Comparison of ENCODE assay signal across 12 cellular contexts in genomic region chr10:61994404-61995031, GRCh38.
DNase-seq lines count a peak whose midpoint lies in the region; ATAC-seq, FAIRE-seq and TF ChIP-seq lines count a peak whose summit lies in the region.
"Had no signal": no experiment of that assay in that cellular context is flagged by ENCODE, and none has a peak within 500 bp of the region (broad histone marks: within the 10 kb centered on the region; RNA-seq: fewer than 3 reads in every experiment).

No MANE protein-coding gene starts in this region.

- peaks cover 4% of the 10 kb centered on the region for H3K9me3 Mint-ChIP-seq in activated naive CD4-positive, alpha-beta T cell treated with anti-CD3 and anti-CD28 coated beads, Interleukin-2, amount 50 U/mL, for 24 hours
- no peaks in the 10 kb centered on the region for H3K9me3 Mint-ChIP-seq in astrocyte (ENCODE audit: unreplicated experiment)

- no peaks in the 10 kb centered on the region for H3K27me3 Mint-ChIP-seq in activated naive CD4-positive, alpha-beta T cell treated with anti-CD3 and anti-CD28 coated beads, Interleukin-2, amount 50 U/mL, for 24 hours
- H3K27me3 Mint-ChIP-seq in astrocyte (ENCODE audit: low read depth, unreplicated experiment), result no peaks in the 10 kb centered on the region

- no peak for ATAC-seq in upper lobe of right lung
- ATAC-seq in GM19463 (IDR thresholded peaks at IDR 0.05; ENCODE audit: unreplicated experiment), result no peak
- no peak for ATAC-seq in HG03135 (IDR thresholded peaks at IDR 0.05; ENCODE audit: unreplicated experiment)

- H3K79me2 ChIP-seq in astrocyte (ENCODE audit: insufficient read depth, low read length), result peaks cover 23% of the 10 kb centered on the region

- peak overlapping the region; percentile 100 for H3K27ac Mint-ChIP-seq in activated naive CD4-positive, alpha-beta T cell treated with anti-CD3 and anti-CD28 coated beads, Interleukin-2, amount 50 U/mL, for 24 hours
- H3K27ac Mint-ChIP-seq in astrocyte (ENCODE audit: unreplicated experiment), result no peak overlapping the region

- intact Hi-C loops in upper lobe of right lung (cut with DNase I), result no loop called here

- H3K9ac ChIP-seq in astrocyte (ENCODE audit: low read length) (no peak overlapping the region), muscle layer of colon (ENCODE audit: low read length) (no peak overlapping the region)

- H3K27me3 ChIP-seq in astrocyte (ENCODE audit: insufficient read depth, low read length), result no peaks in the 10 kb centered on the region
- no peaks in the 10 kb centered on the region for H3K27me3 ChIP-seq in muscle layer of colon (ENCODE audit: control insufficient read depth in 1 of 2, insufficient read depth in 2 of 2, low read length in 2 of 2)
- H3K27me3 ChIP-seq in upper lobe of right lung, result no peaks in the 10 kb centered on the region

- H3K4me3 ChIP-seq in astrocyte (ENCODE audit: insufficient read depth, low read depth, low read length) (no peak overlapping the region), muscle layer of colon (ENCODE audit: low read depth in 1 of 2, low read length in 2 of 2) (no peak overlapping the region), upper lobe of right lung (no peak overlapping the region)

- peaks cover 7% of the 10 kb centered on the region for H4K20me1 ChIP-seq in astrocyte (ENCODE audit: insufficient read depth, low read length)

- peak overlapping the region; percentile 81 for H3K4me2 ChIP-seq in astrocyte (ENCODE audit: low read length)

- H3K4me1 Mint-ChIP-seq in activated naive CD4-positive, alpha-beta T cell treated with anti-CD3 and anti-CD28 coated beads, Interleukin-2, amount 50 U/mL, for 24 hours, result peaks cover 90% of the 10 kb centered on the region
- H3K4me1 Mint-ChIP-seq in astrocyte (ENCODE audit: low read depth, unreplicated experiment), result peaks cover 21% of the 10 kb centered on the region

- H3K9me3 ChIP-seq in astrocyte (ENCODE audit: insufficient read depth, low read depth, low read length) (no peaks in the 10 kb centered on the region), muscle layer of colon (ENCODE audit: low read length) (no peaks in the 10 kb centered on the region), upper lobe of right lung (no peaks in the 10 kb centered on the region)

- peak overlapping the region; percentile 65 for H3K27ac ChIP-seq in astrocyte (ENCODE audit: low read depth, low read length)
- H3K27ac ChIP-seq in muscle layer of colon (ENCODE audit: low read depth, low read length), result peak overlapping the region; percentile 91
- peak overlapping the region; percentile 80 for H3K27ac ChIP-seq in upper lobe of right lung
- H3K27ac ChIP-seq: HL-60 had no signal

- no peak for FAIRE-seq in astrocyte (lab: Jason Lieb, UNC)
- FAIRE-seq: H1 had no signal

- DNase-seq in activated naive CD4-positive, alpha-beta T cell (lab: John Stamatoyannopoulos, UW), result no peak
- DNase-seq in astrocyte (ENCODE audit: low read depth) (no peak), upper lobe of right lung (no peak), SW 1271 (lab: John Stamatoyannopoulos, UW) (no peak)
- DNase-seq: NCI-H2171 treated with DMSO at 0.1 percent for 48 hours, nucleus accumbens had no signal

- no peaks in the 10 kb centered on the region for H3K36me3 ChIP-seq in astrocyte (ENCODE audit: insufficient read depth, low read length)
- H3K36me3 ChIP-seq in muscle layer of colon (ENCODE audit: insufficient read depth, low read length), result no peaks in the 10 kb centered on the region
- no peaks in the 10 kb centered on the region for H3K36me3 ChIP-seq in upper lobe of right lung

- H3K4me3 Mint-ChIP-seq in activated naive CD4-positive, alpha-beta T cell treated with anti-CD3 and anti-CD28 coated beads, Interleukin-2, amount 50 U/mL, for 24 hours, result peak overlapping the region; percentile 86
- no peak overlapping the region for H3K4me3 Mint-ChIP-seq in astrocyte (ENCODE audit: unreplicated experiment)

- peaks cover 41% of the 10 kb centered on the region for H3K36me3 Mint-ChIP-seq in activated naive CD4-positive, alpha-beta T cell treated with anti-CD3 and anti-CD28 coated beads, Interleukin-2, amount 50 U/mL, for 24 hours
- H3K36me3 Mint-ChIP-seq in astrocyte (ENCODE audit: low read depth, unreplicated experiment), result peaks cover 12% of the 10 kb centered on the region

- H2AFZ ChIP-seq in astrocyte (ENCODE audit: low read depth, low read length), result no peak overlapping the region

- no peak for TF ChIP-seq CTCF in astrocyte (IDR thresholded peaks at IDR 0.05; ENCODE audit: insufficient read depth, low read depth, low read length)
- TF ChIP-seq CTCF in upper lobe of right lung (IDR thresholded peaks at IDR 0.05), result no peak

- H3K4me1 ChIP-seq in astrocyte (ENCODE audit: insufficient read depth, low read length) (peaks cover 26% of the 10 kb centered on the region), muscle layer of colon (ENCODE audit: insufficient read depth, low read length) (peaks cover 38% of the 10 kb centered on the region), upper lobe of right lung (peaks cover 26% of the 10 kb centered on the region)
